Comparison of ENCODE assay signal across 8 cellular contexts in genomic region chr12:50283230-50283923, GRCh38. TPM values are rescaled to one million over a fixed set of nuclear protein-coding genes. Genes with fewer than 3 reads are reported as not detected.
DNase-seq lines count a peak whose midpoint lies in the region; ATAC-seq and TF ChIP-seq lines count a peak whose summit lies in the region.

Gene LIMA1, minus strand, starts transcription at chr12:50283520. Its CDS starts 34,769 bp downstream, at chr12:50248751.

- H3K9me3 ChIP-seq in osteoblast (ENCODE audit: low read depth, low read length) (no peaks in the 10 kb centered on the region), testis (no peaks in the 10 kb centered on the region)

- WGBS in testis, 2 donors = 0% methylated on average over 18 to 52 of the region's 52 CpGs

- H2AFZ ChIP-seq in osteoblast (ENCODE audit: low read length) = peak within 1 kb of the TSS; percentile 99

- peak within 1 kb of the TSS; percentile 78 to 88 for H3K27ac Mint-ChIP-seq in activated naive CD4-positive, alpha-beta T cell treated with anti-CD3 and anti-CD28 coated beads, Interleukin-2, amount 50 U/mL, for 72 hours

- peak; percentile 93 for ATAC-seq in HG02571 (IDR thresholded peaks at IDR 0.05; ENCODE audit: unreplicated experiment)
- peak; percentile 98 to 99 for ATAC-seq in activated naive CD4-positive, alpha-beta T cell treated with anti-CD3 and anti-CD28 coated beads, Interleukin-2, amount 50 U/mL, for 72 hours

- no peak for TF ChIP-seq CTCF in osteoblast (IDR thresholded peaks at IDR 0.05; ENCODE audit: extremely low read depth, low read depth, low read length)
- TF ChIP-seq CTCF in testis (IDR thresholded peaks at IDR 0.05) = peak in 1 of 3 experiments; percentile 20

- H3K27me3 ChIP-seq in osteoblast (ENCODE audit: insufficient read depth, low read length) (no peaks in the 10 kb centered on the region), testis (no peaks in the 10 kb centered on the region)

- H3K4me2 ChIP-seq in osteoblast (ENCODE audit: insufficient read depth, low read length) = peak within 1 kb of the TSS; percentile 100

- DNase-seq in GM04504 (ENCODE audit: low read depth) (peak; percentile 66), NCI-H1092 (lab: John Stamatoyannopoulos, UW) (peak; percentile 73), SKM-1 (lab: John Stamatoyannopoulos, UW; ENCODE audit: unreplicated experiment) (peak; percentile 18), glomerular visceral epithelial cell (ENCODE audit: extremely low spot score) (peak; percentile 83), osteoblast (ENCODE audit: insufficient read length, low spot score, missing footprints) (peak; percentile 98), testis (peak; percentile 95)
- peak; percentile 90 to 95 for DNase-seq in activated naive CD4-positive, alpha-beta T cell treated with anti-CD3 and anti-CD28 coated beads, Interleukin-2, amount 50 U/mL, for 72 hours (ENCODE audit: low spot score in 2 of 2)

- H4K20me1 ChIP-seq in osteoblast (ENCODE audit: insufficient read depth, low read length) = no peaks in the 10 kb centered on the region

- intact Hi-C loops in testis (cut with DNase I; ENCODE audit: low total_unique reads) = no loop called here

- peak within 1 kb of the TSS; percentile 78 for H3K27ac ChIP-seq in osteoblast (ENCODE audit: low read depth, low read length)
- H3K27ac ChIP-seq in testis = peak within 1 kb of the TSS; percentile 72 to 86

- H3K9me3 Mint-ChIP-seq in activated naive CD4-positive, alpha-beta T cell treated with anti-CD3 and anti-CD28 coated beads, Interleukin-2, amount 50 U/mL, for 72 hours = no peaks in the 10 kb centered on the region

- H3K4me3 ChIP-seq in osteoblast (ENCODE audit: insufficient read depth, low read length) (peak within 1 kb of the TSS; percentile 92), testis (peak within 1 kb of the TSS; percentile 87 to 93)

- TF ChIP-seq POLR2A in testis (IDR thresholded peaks at IDR 0.05) = no peak

- peaks cover 48% of the 10 kb centered on the region for H3K79me2 ChIP-seq in osteoblast (ENCODE audit: insufficient read depth, low read length)

- no peaks in the 10 kb centered on the region for H3K36me3 Mint-ChIP-seq in activated naive CD4-positive, alpha-beta T cell treated with anti-CD3 and anti-CD28 coated beads, Interleukin-2, amount 50 U/mL, for 72 hours

- H3K4me1 ChIP-seq in osteoblast (ENCODE audit: insufficient read depth, low read length) = peaks cover 16% of the 10 kb centered on the region
- peaks cover 18% of the 10 kb centered on the region for H3K4me1 ChIP-seq in testis

- H3K36me3 ChIP-seq in osteoblast (ENCODE audit: insufficient read depth, low read length) = no peaks in the 10 kb centered on the region
- H3K36me3 ChIP-seq in testis (ENCODE audit: low read depth, missing control alignments) = no peaks in the 10 kb centered on the region

RNA-seq across cellular contexts. Expression of gene LIMA1, which starts in this region (rescaled TPM):
- total RNA-seq in activated naive CD4-positive, alpha-beta T cell treated with anti-CD3 and anti-CD28 coated beads, Interleukin-2, amount 50 U/mL, for 72 hours = 10 to 100 TPM; 36.2 to 45.6 TPM
- total RNA-seq in osteoblast (433 and 436 TPM in 2 replicates), testis (10 to 100 TPM; 41.0 to 42.8 TPM)
- polyA plus RNA-seq in testis (ENCODE audit: insufficient read depth, low read depth, low replicate concordance) = 37.8 TPM

Comparison
In these comparisons a context has a peak if more than half of its experiments do, and no peak if none do; other contexts are left out.
1. Peak in every context shown above with its lines: DNase-seq, ATAC-seq, H3K4me3 ChIP-seq and H3K27ac ChIP-seq.
2. DNase-seq: peak in every context shown above with its lines; median percentile 98 in osteoblast; 95 in testis; 92 in activated naive CD4-positive, alpha-beta T cell treated with anti-CD3 and anti-CD28 coated beads, Interleukin-2, amount 50 U/mL, for 72 hours; 83 in glomerular visceral epithelial cell; 73 in NCI-H1092; 66 in GM04504; 18 in SKM-1.